ENCODE assay signal across 9 cellular contexts in genomic region chr2:60883896-60884295, GRCh38. TPM values are rescaled to one million over a fixed set of nuclear protein-coding genes. Genes with fewer than 3 reads are reported as not detected.
A peak's percentile ranks its signal among the peaks of the same experiment; 100 is the strongest.
DNase-seq lines count a peak whose midpoint lies in the region; ATAC-seq and TF ChIP-seq lines count a peak whose summit lies in the region.
"Had no signal": no experiment of that assay in that cellular context is flagged by ENCODE, and none has a peak within 500 bp of the region (broad histone marks: within the 10 kb centered on the region; RNA-seq: fewer than 3 reads in every experiment).

No MANE protein-coding gene starts in this region.

- peaks cover 36 to 58% (median 49%) of the 10 kb centered on the region in 4 donors for H3K4me1 Mint-ChIP-seq in CD4-positive, CD25-positive, alpha-beta regulatory T cell
- H3K4me1 Mint-ChIP-seq in nephron: peaks cover 24% of the 10 kb centered on the region

- TF ChIP-seq CTCF in Loucy (conservative IDR thresholded peaks at IDR 0.05; ENCODE audit: low read length): no peak
- TF ChIP-seq CTCF in choroid plexus epithelial cell (conservative IDR thresholded peaks at IDR 0.05; ENCODE audit: low read depth, low read length): no peak
- TF ChIP-seq CTCF in nephron (IDR thresholded peaks at IDR 0.05; ENCODE audit: unreplicated experiment in 3 of 3): no peak
- TF ChIP-seq CTCF in gastroesophageal sphincter (IDR thresholded peaks at IDR 0.05): no peak

- H3K4me3 Mint-ChIP-seq in CD4-positive, CD25-positive, alpha-beta regulatory T cell: peak overlapping the region; percentile 96 to 100 (median 100)
- H3K4me3 Mint-ChIP-seq in nephron: peak overlapping the region; percentile 23 to 98 (median 94)

- peak overlapping the region; percentile 100 for H3K27ac ChIP-seq in CD4-positive, CD25-positive, alpha-beta regulatory T cell (ENCODE audit: insufficient read depth, low read length, poor library complexity, severe bottlenecking)
- H3K27ac ChIP-seq in gastroesophageal sphincter: peak overlapping the region in 1 of 4 donors; percentile 97

- peak overlapping the region; percentile 52 to 100 (median 99) for H3K27ac Mint-ChIP-seq in CD4-positive, CD25-positive, alpha-beta regulatory T cell
- peak overlapping the region in 1 of 3 experiments; percentile 56 for H3K27ac Mint-ChIP-seq in nephron

- H3K4me1 ChIP-seq in CD4-positive, CD25-positive, alpha-beta regulatory T cell (ENCODE audit: control insufficient read depth, insufficient read depth, low read length, poor library complexity, severe bottlenecking): peaks cover 47% of the 10 kb centered on the region
- H3K4me1 ChIP-seq in Loucy (ENCODE audit: insufficient read depth, low read length, poor library complexity, severe bottlenecking): peaks cover 41% of the 10 kb centered on the region
- H3K4me1 ChIP-seq in gastroesophageal sphincter: peaks cover 3 to 63% (median 4%) of the 10 kb centered on the region in 3 donors

- DNase-seq in CD4-positive, CD25-positive, alpha-beta regulatory T cell: no peak
- no peak for DNase-seq in choroid plexus epithelial cell (ENCODE audit: low read depth)
- no peak for DNase-seq in NCI-H2196 treated with DMSO at 0.1 percent for 48 hours (lab: John Stamatoyannopoulos, UW; ENCODE audit: unreplicated experiment)
- DNase-seq in Ammon's horn (ENCODE audit: low spot score): no peak
- DNase-seq: NCI-H748 treated with DMSO at 0.1 percent for 48 hours had no signal

- no peak for TF ChIP-seq EP300 in gastroesophageal sphincter (IDR thresholded peaks at IDR 0.05)

- H3K9me3 ChIP-seq in CD4-positive, CD25-positive, alpha-beta regulatory T cell (ENCODE audit: control insufficient read depth in 2 of 2, low read length in 2 of 2): no peaks in the 10 kb centered on the region
- H3K9me3 ChIP-seq in Loucy (ENCODE audit: insufficient read depth, low read depth, low read length) (no peaks in the 10 kb centered on the region), gastroesophageal sphincter (no peaks in the 10 kb centered on the region)

- no peaks in the 10 kb centered on the region for H3K36me3 Mint-ChIP-seq in CD4-positive, CD25-positive, alpha-beta regulatory T cell
- no peaks in the 10 kb centered on the region for H3K36me3 Mint-ChIP-seq in nephron (ENCODE audit: low read depth)

- H3K79me2 ChIP-seq in Loucy (ENCODE audit: insufficient read depth, low read length): peaks cover 84% of the 10 kb centered on the region

- H3K36me3 ChIP-seq in CD4-positive, CD25-positive, alpha-beta regulatory T cell (ENCODE audit: control insufficient read depth, insufficient read depth, low read length): no peaks in the 10 kb centered on the region
- no peaks in the 10 kb centered on the region for H3K36me3 ChIP-seq in Loucy (ENCODE audit: insufficient read depth, low read length)
- H3K36me3 ChIP-seq in gastroesophageal sphincter: no peaks in the 10 kb centered on the region

- peaks cover 54% of the 10 kb centered on the region for H4K20me1 ChIP-seq in Loucy (ENCODE audit: insufficient read depth, low read length, poor library complexity, severe bottlenecking)

- H3K9ac ChIP-seq in Loucy (ENCODE audit: low read depth, low read length, poor library complexity, severe bottlenecking): peak overlapping the region; percentile 92

- H2AFZ ChIP-seq in Loucy (ENCODE audit: low read length): no peak overlapping the region

- no peaks in the 10 kb centered on the region for H3F3A ChIP-seq in Loucy (ENCODE audit: low read depth)

- no peaks in the 10 kb centered on the region for H3K27me3 Mint-ChIP-seq in CD4-positive, CD25-positive, alpha-beta regulatory T cell
- H3K27me3 Mint-ChIP-seq in nephron (ENCODE audit: low read depth): no peaks in the 10 kb centered on the region

- H3K4me2 ChIP-seq in Loucy (ENCODE audit: low read depth, low read length, poor library complexity, severe bottlenecking): peak overlapping the region; percentile 93

- H3K9me2 ChIP-seq in Loucy (replicated peaks; ENCODE audit: low read depth, low read length): no peaks in the 10 kb centered on the region

- H3K27me3 ChIP-seq in CD4-positive, CD25-positive, alpha-beta regulatory T cell (ENCODE audit: control insufficient read depth, insufficient read depth, low read length): no peaks in the 10 kb centered on the region
- no peaks in the 10 kb centered on the region for H3K27me3 ChIP-seq in Loucy (ENCODE audit: insufficient read depth, low read length, poor library complexity, severe bottlenecking)
- no peaks in the 10 kb centered on the region for H3K27me3 ChIP-seq in gastroesophageal sphincter

- 37 to 69% methylated on average over 2 of the region's 2 CpGs for WGBS in gastroesophageal sphincter (ENCODE audit: low coverage in 1 of 2), 2 donors

- TF ChIP-seq POLR2A in gastroesophageal sphincter (IDR thresholded peaks at IDR 0.05): no peak

- ATAC-seq in CD4-positive, CD25-positive, alpha-beta regulatory T cell (ENCODE audit: low read depth in 2 of 2): no peak
- no peak for ATAC-seq in GM21515 (IDR thresholded peaks at IDR 0.05; ENCODE audit: unreplicated experiment)
- ATAC-seq in gastroesophageal sphincter: no peak

- peaks cover 0 to 3% (median 0%) of the 10 kb centered on the region in 7 donors for H3K9me3 Mint-ChIP-seq in CD4-positive, CD25-positive, alpha-beta regulatory T cell
- no peaks in the 10 kb centered on the region for H3K9me3 Mint-ChIP-seq in nephron

- H3K4me3 ChIP-seq in CD4-positive, CD25-positive, alpha-beta regulatory T cell (ENCODE audit: low read depth, low read length): peak overlapping the region; percentile 98
- peak overlapping the region; percentile 81 for H3K4me3 ChIP-seq in Loucy (ENCODE audit: low read length, poor library complexity, severe bottlenecking)
- peak overlapping the region; percentile 90 for H3K4me3 ChIP-seq in choroid plexus epithelial cell (ENCODE audit: low read depth, low read length)
- peak overlapping the region in 1 of 2 donors; percentile 5 for H3K4me3 ChIP-seq in gastroesophageal sphincter

RNA-seq across cellular contexts. Expression of gene REL, which starts 2.5 kb away (rescaled TPM):
- total RNA-seq in CD4-positive, CD25-positive, alpha-beta regulatory T cell: 146 TPM
- 10 to 100 TPM; 14.6 to 16.0 (median 15.6) TPM for polyA plus RNA-seq in CD4-positive, CD25-positive, alpha-beta regulatory T cell
- total RNA-seq in gastroesophageal sphincter: 10 to 100 TPM in 1 of 4 donors, 1 to 10 TPM in 3; 8.3 to 13.3 (median 9.5) TPM

Comparison
In these comparisons a context has a peak if more than half of its experiments do, and no peak if none do; other contexts are left out.
1. RNA of gene REL, which starts 2.5 kb away (total RNA-seq): 146 TPM in CD4-positive, CD25-positive, alpha-beta regulatory T cell (single experiment); 8.3 to 13.3 TPM in gastroesophageal sphincter; every median in the first group is over 10 times any median in the second.